ENCODE assay signal across 9 cellular contexts in the genomic region with DNA sequence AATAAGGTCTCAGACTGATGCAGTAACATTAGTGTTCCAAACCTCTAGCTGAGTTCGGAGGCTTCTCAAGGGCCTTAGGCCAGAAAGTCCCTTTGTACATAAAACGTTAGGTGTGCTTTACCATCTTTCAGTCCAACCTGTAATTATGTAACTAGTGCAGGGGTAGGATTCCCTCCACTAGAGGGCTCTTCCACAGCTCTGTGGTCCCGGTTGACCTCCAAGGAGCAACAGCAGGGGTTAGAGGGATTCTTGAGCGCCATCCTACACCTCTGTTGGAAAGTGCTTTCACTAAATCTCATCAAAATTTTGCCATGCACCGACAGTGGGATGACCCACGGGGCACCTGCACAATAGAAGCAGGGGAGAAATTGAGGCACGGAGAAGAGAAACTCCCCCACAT.
DNase-seq lines count a peak whose midpoint lies in the region; ATAC-seq and TF ChIP-seq lines count a peak whose summit lies in the region.
"Had no signal": no experiment of that assay in that cellular context is flagged by ENCODE, and none has a peak within 500 bp of the region (broad histone marks: within the 10 kb centered on the region; RNA-seq: fewer than 3 reads in every experiment).

No MANE protein-coding gene starts in this region.

- no peaks in the 10 kb centered on the region for H3K27me3 ChIP-seq in brain microvascular endothelial cell (replicated peaks)

- TF ChIP-seq CTCF in 22Rv1 (IDR thresholded peaks at IDR 0.05) (peak; percentile 70), brain microvascular endothelial cell (IDR thresholded peaks at IDR 0.05; ENCODE audit: low read depth, low read length, missing control alignments) (peak; percentile 49)

- in situ Hi-C loops in brain microvascular endothelial cell (cut with HindIII; ENCODE audit: low pct_ligation_motif_present, low sequenced_read_pairs), result no loop called here

- ATAC-seq in GM19372 (IDR thresholded peaks at IDR 0.05; ENCODE audit: low read depth, unreplicated experiment), result peak; percentile 82
- ATAC-seq in HG03565 (IDR thresholded peaks at IDR 0.05; ENCODE audit: unreplicated experiment), result peak; percentile 76

- DNase-seq in brain microvascular endothelial cell (no peak), NCI-H2196 treated with DMSO at 0.1 percent for 48 hours (lab: John Stamatoyannopoulos, UW; ENCODE audit: unreplicated experiment) (no peak), NCI-H2227 (lab: John Stamatoyannopoulos, UW; ENCODE audit: unreplicated experiment) (no peak)
- no peak for DNase-seq in activated CD4-positive, alpha-beta T cell treated with anti-CD3 and anti-CD28 coated beads, Interleukin-2, amount 50 U/mL, for 48 hours
- DNase-seq in activated CD4-positive, CD25-positive, alpha-beta regulatory T cell treated with anti-CD3 and anti-CD28 coated beads, Interleukin-2, amount 50 U/mL, for 72 hours, result no peak
- DNase-seq: CD4-positive, CD25-positive, alpha-beta regulatory T cell had no signal

- no peak overlapping the region for H3K4me3 ChIP-seq in brain microvascular endothelial cell (ENCODE audit: low read depth, low read length)

- H3K27ac ChIP-seq in 22Rv1 (no peak overlapping the region), brain microvascular endothelial cell (no peak overlapping the region)

- no peaks in the 10 kb centered on the region for H3K36me3 ChIP-seq in brain microvascular endothelial cell (replicated peaks)
